Comparison of ENCODE assay signal across 8 cellular contexts in genomic region chr14:103385994-103386491, GRCh38. TPM values are rescaled to one million over a fixed set of nuclear protein-coding genes. Genes with fewer than 3 reads are reported as not detected.
A peak's percentile ranks its signal among the peaks of the same experiment; 100 is the strongest.
DNase-seq lines count a peak whose midpoint lies in the region; ATAC-seq and TF ChIP-seq lines count a peak whose summit lies in the region.

No MANE protein-coding gene starts in this region.

- peak overlapping the region; percentile 84 for H3K4me2 ChIP-seq in neural progenitor cell

- H3K9me3 Mint-ChIP-seq in neural progenitor cell: no peaks in the 10 kb centered on the region

- no peak overlapping the region for H2AFZ ChIP-seq in neural progenitor cell (replicated peaks)

- H3K27me3 ChIP-seq in neural progenitor cell: peaks cover 20% of the 10 kb centered on the region

- DNase-seq in C1 segment of cervical spinal cord (lab: John Stamatoyannopoulos, UW) (peak in 11 of 14 donors; percentile 26 to 69 (median 38)), NB4 (ENCODE audit: low read depth) (peak; percentile 62), fibroblast of peridontal ligament (ENCODE audit: extremely low read depth) (peak; percentile 36), neural progenitor cell (ENCODE audit: low spot score) (peak; percentile 58), NCI-H1436 (lab: John Stamatoyannopoulos, UW) (no peak)
- DNase-seq in activated T-cell treated with anti-CD3 and anti-CD28 coated beads, Interleukin-2, amount 50 U/mL, for 48 hours: peak; percentile 48 to 49

- peaks cover 35% of the 10 kb centered on the region for H3F3A ChIP-seq in neural progenitor cell (ENCODE audit: low read depth)

- H3K9me3 ChIP-seq in neural progenitor cell (ENCODE audit: low read depth): no peaks in the 10 kb centered on the region

- TF ChIP-seq POLR2A in NB4 (IDR thresholded peaks at IDR 0.05; ENCODE audit: extremely low read depth, insufficient read length): no peak

- no peaks in the 10 kb centered on the region for H3K36me3 ChIP-seq in neural progenitor cell

- peak overlapping the region; percentile 99 for H3K4me3 Mint-ChIP-seq in neural progenitor cell

- TF ChIP-seq CTCF in NB4 (IDR thresholded peaks at IDR 0.05; ENCODE audit: low read depth, low read length) (no peak), neural progenitor cell (IDR thresholded peaks at IDR 0.05) (no peak)

- H3K27ac ChIP-seq in neural progenitor cell: peak overlapping the region; percentile 95

- H3K79me2 ChIP-seq in neural progenitor cell (ENCODE audit: low read depth): peaks cover 57% of the 10 kb centered on the region

- ATAC-seq in GM21528 (IDR thresholded peaks at IDR 0.05; ENCODE audit: low FRiP score, unreplicated experiment) (peak; percentile 8), GM19324 (IDR thresholded peaks at IDR 0.05; ENCODE audit: low FRiP score, unreplicated experiment) (no peak)

- peaks cover 8% of the 10 kb centered on the region for H3K27me3 Mint-ChIP-seq in neural progenitor cell (ENCODE audit: insufficient read depth, low read depth)

- peaks cover 45% of the 10 kb centered on the region for H4K20me1 ChIP-seq in neural progenitor cell (ENCODE audit: low read depth)

- peaks cover 5% of the 10 kb centered on the region for H3K36me3 Mint-ChIP-seq in neural progenitor cell

- H3K4me3 ChIP-seq in NB4 (ENCODE audit: low read depth, low read length) (peak overlapping the region; percentile 92), neural progenitor cell (peak overlapping the region; percentile 91)

- peak overlapping the region; percentile 99 for H3K27ac Mint-ChIP-seq in neural progenitor cell

- H3K4me1 Mint-ChIP-seq in neural progenitor cell: peaks cover 18% of the 10 kb centered on the region

- peaks cover 5% of the 10 kb centered on the region for H3K4me1 ChIP-seq in neural progenitor cell

- H3K9ac ChIP-seq in neural progenitor cell: peak overlapping the region; percentile 90

RNA-seq across cellular contexts. Expression of gene MARK3, which starts 0.8 kb away (rescaled TPM):
- 80.7 and 91.0 TPM in 2 replicates for total RNA-seq in neural progenitor cell (ENCODE audit: low replicate concordance)

RNA-seq across cellular contexts. Expression of gene EIF5, which starts 52.0 kb away (rescaled TPM):
- 216 and 257 TPM in 2 replicates for total RNA-seq in neural progenitor cell (ENCODE audit: low replicate concordance)
